16 cellular contexts compared by ENCODE assay signal in genomic region chr12:19800884-19801283, GRCh38.
DNase-seq lines count a peak whose midpoint lies in the region; ATAC-seq, FAIRE-seq and TF ChIP-seq lines count a peak whose summit lies in the region.
"Had no signal": no experiment of that assay in that cellular context is flagged by ENCODE, and none has a peak within 500 bp of the region (broad histone marks: within the 10 kb centered on the region; RNA-seq: fewer than 3 reads in every experiment).

No MANE protein-coding gene starts in this region.

- no peaks in the 10 kb centered on the region for H3K4me1 ChIP-seq in foreskin keratinocyte
- H3K4me1 ChIP-seq: spleen, testis had no signal

- no peak overlapping the region for H3K4me3 ChIP-seq in fibroblast of the aortic adventitia (ENCODE audit: low read depth, low read length)
- H3K4me3 ChIP-seq: cardiac muscle cell, lung, spleen, testis had no signal

- no peak for DNase-seq in activated CD8-positive, alpha-beta memory T cell treated with anti-CD3 and anti-CD28 coated beads, Interleukin-2, amount 10 ng/mL, durations not matched to agents 7 days and 5 days
- DNase-seq in activated CD8-positive, alpha-beta memory T cell treated with anti-CD3 and anti-CD28 coated beads, Interleukin-2, amount 50 U/mL, for 4 hours: no peak
- DNase-seq in T-helper 2 cell treated with Interferon-gamma antibody and Interleukin-4, amounts not matched to agents 5 μg/mL and 100 μg/mL, for 36 hours (ENCODE audit: low spot score): peak; percentile 41
- DNase-seq in fibroblast of the aortic adventitia (ENCODE audit: low read depth): peak; percentile 78
- DNase-seq in urothelium cell line (ENCODE audit: low spot score): no peak
- no peak for DNase-seq in putamen (ENCODE audit: low spot score)
- no peak for DNase-seq in foreskin keratinocyte
- DNase-seq: NCI-H2227 treated with DMSO at 0.1 percent for 48 hours, spleen, SW 1271, testis, WERI-Rb-1 had no signal

- H3K36me3 Mint-ChIP-seq in activated CD8-positive, alpha-beta memory T cell treated with anti-CD3 and anti-CD28 coated beads, Interleukin-2, amount 10 ng/mL, durations not matched to agents 7 days and 5 days: no peaks in the 10 kb centered on the region
- H3K36me3 Mint-ChIP-seq in T-helper 2 cell treated with Interferon-gamma antibody and Interleukin-4, amounts not matched to agents 5 μg/mL and 100 μg/mL, for 36 hours (ENCODE audit: low read depth): no peaks in the 10 kb centered on the region
- no peaks in the 10 kb centered on the region for H3K36me3 Mint-ChIP-seq in stimulated activated naive CD8-positive, alpha-beta T cell treated with anti-CD3 and anti-CD28 coated beads, Interleukin-15, Interleukin-2, amounts not matched to agents 100 ng/mL and 50 ng/mL, for 24 hours (ENCODE audit: low read depth)

- no peak for TF ChIP-seq CTCF in fibroblast of the aortic adventitia (IDR thresholded peaks at IDR 0.05; ENCODE audit: insufficient read depth, low read length)
- no peak for TF ChIP-seq CTCF in foreskin keratinocyte (conservative IDR thresholded peaks at IDR 0.05)

- H3K27me3 ChIP-seq in foreskin keratinocyte: no peaks in the 10 kb centered on the region
- H3K27me3 ChIP-seq: cardiac muscle cell, spleen, testis had no signal

- no peak overlapping the region for H3K4me3 Mint-ChIP-seq in activated CD8-positive, alpha-beta memory T cell treated with anti-CD3 and anti-CD28 coated beads, Interleukin-2, amount 10 ng/mL, durations not matched to agents 7 days and 5 days
- H3K4me3 Mint-ChIP-seq in T-helper 2 cell treated with Interferon-gamma antibody and Interleukin-4, amounts not matched to agents 5 μg/mL and 100 μg/mL, for 36 hours: no peak overlapping the region
- H3K4me3 Mint-ChIP-seq in stimulated activated naive CD8-positive, alpha-beta T cell treated with anti-CD3 and anti-CD28 coated beads, Interleukin-15, Interleukin-2, amounts not matched to agents 100 ng/mL and 50 ng/mL, for 24 hours: no peak overlapping the region

- H3K9me3 Mint-ChIP-seq in activated CD8-positive, alpha-beta memory T cell treated with anti-CD3 and anti-CD28 coated beads, Interleukin-2, amount 10 ng/mL, durations not matched to agents 7 days and 5 days (ENCODE audit: low read depth): no peaks in the 10 kb centered on the region
- peaks cover 4% of the 10 kb centered on the region for H3K9me3 Mint-ChIP-seq in T-helper 2 cell treated with Interferon-gamma antibody and Interleukin-4, amounts not matched to agents 5 μg/mL and 100 μg/mL, for 36 hours
- no peaks in the 10 kb centered on the region for H3K9me3 Mint-ChIP-seq in stimulated activated naive CD8-positive, alpha-beta T cell treated with anti-CD3 and anti-CD28 coated beads, Interleukin-15, Interleukin-2, amounts not matched to agents 100 ng/mL and 50 ng/mL, for 24 hours

- H3K27me3 Mint-ChIP-seq in activated CD8-positive, alpha-beta memory T cell treated with anti-CD3 and anti-CD28 coated beads, Interleukin-2, amount 10 ng/mL, durations not matched to agents 7 days and 5 days: peaks cover 3% of the 10 kb centered on the region
- no peaks in the 10 kb centered on the region for H3K27me3 Mint-ChIP-seq in T-helper 2 cell treated with Interferon-gamma antibody and Interleukin-4, amounts not matched to agents 5 μg/mL and 100 μg/mL, for 36 hours (ENCODE audit: low read depth)
- H3K27me3 Mint-ChIP-seq in stimulated activated naive CD8-positive, alpha-beta T cell treated with anti-CD3 and anti-CD28 coated beads, Interleukin-15, Interleukin-2, amounts not matched to agents 100 ng/mL and 50 ng/mL, for 24 hours: no peaks in the 10 kb centered on the region

- peak; percentile 65 for ATAC-seq in activated CD8-positive, alpha-beta memory T cell treated with anti-CD3 and anti-CD28 coated beads, Interleukin-2, amount 10 ng/mL, durations not matched to agents 7 days and 5 days
- no peak for ATAC-seq in foreskin keratinocyte
- ATAC-seq: HepG2 had no signal

- FAIRE-seq in urothelium cell line (lab: Jason Lieb, UNC): no peak
- FAIRE-seq: HepG2 had no signal

- H3K27ac ChIP-seq in foreskin keratinocyte: no peak overlapping the region
- H3K27ac ChIP-seq: cardiac muscle cell, spleen, testis, WERI-Rb-1 had no signal

- H3K4me1 Mint-ChIP-seq in activated CD8-positive, alpha-beta memory T cell treated with anti-CD3 and anti-CD28 coated beads, Interleukin-2, amount 10 ng/mL, durations not matched to agents 7 days and 5 days: peaks cover 19% of the 10 kb centered on the region
- H3K4me1 Mint-ChIP-seq in T-helper 2 cell treated with Interferon-gamma antibody and Interleukin-4, amounts not matched to agents 5 μg/mL and 100 μg/mL, for 36 hours (ENCODE audit: low read depth): peaks cover 14% of the 10 kb centered on the region
- H3K4me1 Mint-ChIP-seq in stimulated activated naive CD8-positive, alpha-beta T cell treated with anti-CD3 and anti-CD28 coated beads, Interleukin-15, Interleukin-2, amounts not matched to agents 100 ng/mL and 50 ng/mL, for 24 hours (ENCODE audit: low read depth): peaks cover 51% of the 10 kb centered on the region

- no peak overlapping the region for H3K27ac Mint-ChIP-seq in activated CD8-positive, alpha-beta memory T cell treated with anti-CD3 and anti-CD28 coated beads, Interleukin-2, amount 10 ng/mL, durations not matched to agents 7 days and 5 days
- H3K27ac Mint-ChIP-seq in T-helper 2 cell treated with Interferon-gamma antibody and Interleukin-4, amounts not matched to agents 5 μg/mL and 100 μg/mL, for 36 hours: no peak overlapping the region
- peak overlapping the region; percentile 90 for H3K27ac Mint-ChIP-seq in stimulated activated naive CD8-positive, alpha-beta T cell treated with anti-CD3 and anti-CD28 coated beads, Interleukin-15, Interleukin-2, amounts not matched to agents 100 ng/mL and 50 ng/mL, for 24 hours

- CTCF ChIA-PET in activated CD8-positive, alpha-beta memory T cell treated with anti-CD3 and anti-CD28 coated beads, Interleukin-2, amount 10 ng/mL, durations not matched to agents 7 days and 5 days (lab: Charles Lee): interaction anchor here (1.3 kb wide), 1 partner anchor 31 kb away, joined by 3 read pairs; no protein-coding TSS in a partner anchor

Comparison
In these comparisons a context has a peak if more than half of its experiments do, and no peak if none do; other contexts are left out.
1. DNase-seq: peak in T-helper 2 cell treated with Interferon-gamma antibody and Interleukin-4, amounts not matched to agents 5 μg/mL and 100 μg/mL, for 36 hours (single experiment) and fibroblast of the aortic adventitia (single experiment); none in activated CD8-positive, alpha-beta memory T cell treated with anti-CD3 and anti-CD28 coated beads, Interleukin-2, amount 10 ng/mL, durations not matched to agents 7 days and 5 days (single experiment), activated CD8-positive, alpha-beta memory T cell treated with anti-CD3 and anti-CD28 coated beads, Interleukin-2, amount 50 U/mL, for 4 hours (single experiment), urothelium cell line (single experiment), putamen (single experiment) and foreskin keratinocyte (0 of 2).